In genomic region chr3:46113608-46114007, GRCh38 we compare ENCODE assay signal across 19 cellular contexts.
A peak's percentile ranks its signal among the peaks of the same experiment; 100 is the strongest.
DNase-seq lines count a peak whose midpoint lies in the region; ATAC-seq and TF ChIP-seq lines count a peak whose summit lies in the region.
"Had no signal": no experiment of that assay in that cellular context is flagged by ENCODE, and none has a peak within 500 bp of the region (broad histone marks: within the 10 kb centered on the region; RNA-seq: fewer than 3 reads in every experiment).

No MANE protein-coding gene starts in this region.

- peaks cover 6% of the 10 kb centered on the region for H3K9me3 Mint-ChIP-seq in Caco-2 (ENCODE audit: unreplicated experiment)
- H3K9me3 Mint-ChIP-seq in activated T-cell treated with anti-CD3 and anti-CD28 coated beads, Interleukin-2, amount 50 U/mL, for 4 hours: no peaks in the 10 kb centered on the region
- H3K9me3 Mint-ChIP-seq: immature natural killer cell, neural crest cell, T-cell had no signal

- no peak for DNase-seq in Caco-2
- no peak for DNase-seq in PC-9
- no peak for DNase-seq in epithelial cell of prostate (ENCODE audit: low read depth, low spot score)
- no peak for DNase-seq in GM19238 (ENCODE audit: insufficient read length, low spot score)
- DNase-seq in Kasumi-1 (lab: John Stamatoyannopoulos, UW): no peak
- no peak for DNase-seq in activated T-cell treated with anti-CD3 and anti-CD28 coated beads, Interleukin-2, amount 50 U/mL, for 4 hours
- no peak for DNase-seq in GM13977 (ENCODE audit: low spot score)
- DNase-seq: AML-193; effector CD4-positive, alpha-beta T cell; immature natural killer cell; Karpas-422; NCI-H1105; NCI-H2081 treated with DMSO at 0.1 percent for 48 hours; NCI-H510A treated with DMSO at 0.1 percent for 48 hours; stimulated activated naive CD4-positive, alpha-beta T cell treated with Interleukin-2 at 50 U/mL for 16 hours; T-cell had no signal

- TF ChIP-seq CTCF in Caco-2 (IDR thresholded peaks at IDR 0.05; ENCODE audit: insufficient read depth in 1 of 2, low read depth in 1 of 2, low read length in 1 of 2, severe bottlenecking in 1 of 2, unreplicated experiment in 1 of 2) (no peak), PC-9 (conservative IDR thresholded peaks at IDR 0.05) (no peak), GM13977 (IDR thresholded peaks at IDR 0.05; ENCODE audit: extremely low read depth, insufficient read depth, missing control alignments) (no peak)

- peaks cover 15% of the 10 kb centered on the region for H3K36me3 Mint-ChIP-seq in Caco-2 (ENCODE audit: insufficient read depth, unreplicated experiment)
- no peaks in the 10 kb centered on the region for H3K36me3 Mint-ChIP-seq in activated T-cell treated with anti-CD3 and anti-CD28 coated beads, Interleukin-2, amount 50 U/mL, for 4 hours (ENCODE audit: insufficient read depth)
- H3K36me3 Mint-ChIP-seq: T-cell had no signal

- intact Hi-C loops in Caco-2 (cut with micrococcal nuclease; ENCODE audit: unreplicated experiment): loop anchor here (1.0 kb wide), 1 partner anchor 50 kb away; no protein-coding TSS in a partner anchor
- intact Hi-C loops in PC-9 (cut with micrococcal nuclease; ENCODE audit: unreplicated experiment): loop anchor here (1.0 kb wide), 2 partner anchors 14 to 50 kb away; no protein-coding TSS in a partner anchor

- peak overlapping the region; percentile 73 for H3K4me2 ChIP-seq in PC-9

- H3K4me1 Mint-ChIP-seq in Caco-2 (ENCODE audit: low read depth, unreplicated experiment): peaks cover 30% of the 10 kb centered on the region
- H3K4me1 Mint-ChIP-seq in activated T-cell treated with anti-CD3 and anti-CD28 coated beads, Interleukin-2, amount 50 U/mL, for 4 hours (ENCODE audit: low read depth): peaks cover 25% of the 10 kb centered on the region
- H3K4me1 Mint-ChIP-seq: neural crest cell had no signal

- H3K79me2 ChIP-seq in PC-9 (ENCODE audit: low read depth): no peaks in the 10 kb centered on the region

- H3K36me3 ChIP-seq in Caco-2 (ENCODE audit: control insufficient read depth, insufficient read depth, low read length): no peaks in the 10 kb centered on the region
- no peaks in the 10 kb centered on the region for H3K36me3 ChIP-seq in PC-9 (ENCODE audit: low read depth)
- H3K36me3 ChIP-seq in skeletal muscle tissue (ENCODE audit: control insufficient read depth in 3 of 3, insufficient read depth in 3 of 3, low read length in 3 of 3): no peaks in the 10 kb centered on the region
- H3K36me3 ChIP-seq: HAP-1 had no signal

- no peak overlapping the region for H3K4me3 ChIP-seq in Caco-2 (ENCODE audit: low read depth, low read length)
- no peak overlapping the region; the same call in 1 of the 2 replicates for H3K4me3 ChIP-seq in PC-9
- H3K4me3 ChIP-seq in skeletal muscle tissue (ENCODE audit: low read length in 3 of 3): no peak overlapping the region
- H3K4me3 ChIP-seq: HAP-1 had no signal

- peak overlapping the region; percentile 93 for H3K27ac Mint-ChIP-seq in Caco-2 (ENCODE audit: unreplicated experiment)
- H3K27ac Mint-ChIP-seq: T-cell had no signal

- H3K27me3 ChIP-seq in Caco-2 (replicated peaks; ENCODE audit: control insufficient read depth, insufficient read depth, low read length) (no peaks in the 10 kb centered on the region), PC-9 (ENCODE audit: insufficient read depth, low read depth) (no peaks in the 10 kb centered on the region), skeletal muscle tissue (ENCODE audit: control insufficient read depth in 3 of 3, insufficient read depth in 3 of 3, low read length in 3 of 3) (no peaks in the 10 kb centered on the region)

- H3K9ac ChIP-seq in skeletal muscle tissue (ENCODE audit: low read depth in 1 of 3, low read length in 3 of 3): no peak overlapping the region

- H2AFZ ChIP-seq in PC-9: no peak overlapping the region; the same call in 1 of the 2 replicates

- POLR2A ChIA-PET in Caco-2 (lab: Charles Lee): no interaction called here
- POLR2A ChIA-PET in PC-9 (lab: Charles Lee; ENCODE audit: unreplicated experiment): no interaction called here

- peaks cover 79% of the 10 kb centered on the region for H3F3A ChIP-seq in PC-9 (ENCODE audit: insufficient read depth, low read depth)

- no peaks in the 10 kb centered on the region for H3K9me2 ChIP-seq in PC-9 (ENCODE audit: insufficient read depth)

- H3K27me3 Mint-ChIP-seq in Caco-2 (ENCODE audit: insufficient read depth, unreplicated experiment): no peaks in the 10 kb centered on the region
- H3K27me3 Mint-ChIP-seq in activated T-cell treated with anti-CD3 and anti-CD28 coated beads, Interleukin-2, amount 50 U/mL, for 4 hours (ENCODE audit: low read depth): no peaks in the 10 kb centered on the region

- H4K20me1 ChIP-seq in PC-9 (ENCODE audit: insufficient read depth): no peaks in the 10 kb centered on the region

- BruUV-seq in Caco-2 (replicated peaks; lab: Mats Ljungman, UMichigan): no TSS peak
- BruUV-seq in PC-9 (replicated peaks; lab: Mats Ljungman, UMichigan): TSS peak; percentile 4

- in situ Hi-C loops in GM13977 (cut with MboI; ENCODE audit: low pct_unique_long_range_greater_than_20kb, low sequenced_read_pairs, unreplicated experiment): no loop called here

- no peak for ATAC-seq in activated T-cell treated with anti-CD3 and anti-CD28 coated beads, Interleukin-2, amount 50 U/mL, for 4 hours
- ATAC-seq: T-cell had no signal

- H3K9me3 ChIP-seq in Caco-2 (no peaks in the 10 kb centered on the region; the same call in 1 of the 2 replicates), PC-9 (ENCODE audit: insufficient read depth, low read depth) (no peaks in the 10 kb centered on the region), skeletal muscle tissue (ENCODE audit: control insufficient read depth in 3 of 3, low read length in 3 of 3) (no peaks in the 10 kb centered on the region)
- H3K9me3 ChIP-seq: HAP-1 had no signal

- CTCF ChIA-PET in Caco-2 (lab: Charles Lee): no interaction called here
- CTCF ChIA-PET in PC-9 (lab: Charles Lee): no interaction called here

- H3K4me3 Mint-ChIP-seq in Caco-2 (ENCODE audit: unreplicated experiment): no peak overlapping the region
- no peak overlapping the region for H3K4me3 Mint-ChIP-seq in activated T-cell treated with anti-CD3 and anti-CD28 coated beads, Interleukin-2, amount 50 U/mL, for 4 hours
- H3K4me3 Mint-ChIP-seq: immature natural killer cell, neural crest cell, T-cell had no signal

- peaks cover 38% of the 10 kb centered on the region for H3K4me1 ChIP-seq in Caco-2
- H3K4me1 ChIP-seq in PC-9 (replicated peaks; ENCODE audit: insufficient read depth): peaks cover 93% of the 10 kb centered on the region
- H3K4me1 ChIP-seq in skeletal muscle tissue (ENCODE audit: control insufficient read depth in 3 of 3, insufficient read depth in 3 of 3, low read length in 3 of 3): peaks cover 6 to 16% (median 6%) of the 10 kb centered on the region in 3 donors
- H3K4me1 ChIP-seq: HAP-1 had no signal

- H3K27ac ChIP-seq in PC-9 (peak overlapping the region; percentile 98), epithelial cell of prostate (peak overlapping the region; percentile 79), skeletal muscle tissue (ENCODE audit: low read depth, low read length) (peak overlapping the region; percentile 56)
